ENCODE assay signal across 1 cellular context in genomic region chr10:44863344-44864041, GRCh38.
TF ChIP-seq lines count a peak whose summit lies in the region.

No MANE protein-coding gene starts in this region.

TF ChIP-seq in H1, 55 proteins besides CTCF, POLR2A, EP300 and RAD21 (continued from another document):
- TF ChIP-seq, protein P1, sequence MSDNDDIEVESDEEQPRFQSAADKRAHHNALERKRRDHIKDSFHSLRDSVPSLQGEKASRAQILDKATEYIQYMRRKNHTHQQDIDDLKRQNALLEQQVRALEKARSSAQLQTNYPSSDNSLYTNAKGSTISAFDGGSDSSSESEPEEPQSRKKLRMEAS (IDR thresholded peaks at IDR 0.05) = peak; percentile 38
